In the genomic region with DNA sequence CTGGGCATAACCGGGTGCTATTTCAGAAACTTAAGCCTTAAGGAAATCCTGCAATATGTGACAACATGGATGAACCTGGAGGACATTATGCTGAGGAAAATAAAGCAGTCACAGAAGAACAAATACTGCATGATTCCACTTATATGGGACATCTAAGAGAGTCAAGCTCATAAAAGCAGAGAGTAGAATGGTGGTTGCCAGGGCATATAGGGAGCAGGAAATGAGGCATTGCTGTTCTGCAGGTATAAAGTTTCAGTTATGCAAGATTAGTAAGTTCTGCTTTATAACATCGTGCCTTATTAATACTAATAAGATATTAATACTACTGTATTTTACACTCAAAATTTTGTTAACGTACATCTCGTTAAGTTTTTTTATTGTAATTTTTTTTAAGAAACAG, we compare ENCODE assay signal across 18 cellular contexts.
"Had no signal": no experiment of that assay in that cellular context is flagged by ENCODE, and none has a peak within 500 bp of the region (broad histone marks: within the 10 kb centered on the region; RNA-seq: fewer than 3 reads in every experiment).

No MANE protein-coding gene starts in this region.

- H3K27me3 ChIP-seq: body of pancreas, foreskin keratinocyte, tibial artery, uterus had no signal

- H3K27ac ChIP-seq: body of pancreas, coronary artery, foreskin keratinocyte, tibial artery, uterus had no signal

- H3K9me3 Mint-ChIP-seq: activated naive CD4-positive, alpha-beta T cell treated with anti-CD3 and anti-CD28 coated beads, Interleukin-2, amount 50 U/mL, for 24 hours; activated T-helper 2 cell treated with anti-CD3 and anti-CD28 coated beads, Interferon-gamma antibody, Interleukin-2, Interleukin-4, amounts not matched to agents 10 μg/mL and 5 μg/mL and 100 μg/mL, durations not matched to agents 14 hours and 24 hours and 36 hours; central memory CD8-positive, alpha-beta T cell; natural killer cell; WTC11 had no signal

- H3K9me3 ChIP-seq: body of pancreas, tibial artery, uterus had no signal

- H3K36me3 Mint-ChIP-seq: natural killer cell had no signal

- H3K27me3 Mint-ChIP-seq: activated naive CD4-positive, alpha-beta T cell treated with anti-CD3 and anti-CD28 coated beads, Interleukin-2, amount 50 U/mL, for 24 hours; central memory CD8-positive, alpha-beta T cell had no signal

- H3K4me1 ChIP-seq: tibial artery, uterus had no signal

- H3K27ac Mint-ChIP-seq: activated naive CD4-positive, alpha-beta T cell treated with anti-CD3 and anti-CD28 coated beads, Interleukin-2, amount 50 U/mL, for 24 hours; activated T-helper 2 cell treated with anti-CD3 and anti-CD28 coated beads, Interferon-gamma antibody, Interleukin-2, Interleukin-4, amounts not matched to agents 10 μg/mL and 5 μg/mL and 100 μg/mL, durations not matched to agents 14 hours and 24 hours and 36 hours; natural killer cell had no signal

- ATAC-seq: body of pancreas, foreskin keratinocyte, natural killer cell, WTC11 had no signal

- H3K4me3 Mint-ChIP-seq: activated naive CD4-positive, alpha-beta T cell treated with anti-CD3 and anti-CD28 coated beads, Interleukin-2, amount 50 U/mL, for 24 hours; central memory CD8-positive, alpha-beta T cell; natural killer cell; WTC11 had no signal

- DNase-seq: activated CD4-positive, alpha-beta T cell treated with anti-CD3 and anti-CD28 coated beads, Interleukin-2, amount 50 U/mL, for 1 hour; activated CD8-positive, alpha-beta memory T cell treated with anti-CD3 and anti-CD28 coated beads for 24 hours; amygdala; body of pancreas; effector CD4-positive, alpha-beta T cell; kidney glomerular epithelial cell; mesendoderm; natural killer cell; stimulated activated CD4-positive, alpha-beta T cell treated with anti-CD3 and anti-CD28 coated beads, Interleukin-12 subunit alpha, Interleukin-12 subunit beta, amount 100 ng/mL, for 4 hours; stimulated activated CD4-positive, alpha-beta T cell treated with anti-CD3 and anti-CD28 coated beads, Interleukin-2, amount 100 ng/mL, for 24 hours; tibial artery; uterus had no signal

- H3K4me3 ChIP-seq: body of pancreas, coronary artery, tibial artery, uterus had no signal

- H3K36me3 ChIP-seq: uterus had no signal
